In the genomic region with DNA sequence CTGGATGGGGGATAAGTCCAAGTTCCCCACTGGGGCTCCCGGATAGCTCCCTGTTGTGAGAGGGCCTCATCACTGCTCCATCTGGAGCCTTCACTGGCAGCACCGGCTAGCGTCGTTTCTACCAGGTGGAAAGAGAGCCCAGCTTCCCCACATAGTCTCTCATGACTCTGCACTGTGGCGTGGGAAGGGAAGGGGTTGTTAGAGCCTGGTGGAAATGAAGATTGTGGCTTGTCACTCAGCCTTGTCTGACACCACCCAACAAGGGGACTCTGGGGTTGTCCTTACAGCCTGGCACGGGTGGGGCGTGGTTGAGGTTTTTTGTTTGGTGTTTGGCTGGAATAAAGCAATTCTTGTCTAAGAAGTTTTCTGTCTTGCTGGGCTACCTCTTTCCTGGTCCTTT, we compare ENCODE assay signal across 1 cellular context.
TF ChIP-seq lines count a peak whose summit lies in the region.

No MANE protein-coding gene starts in this region.

TF ChIP-seq in GM23338, 12 proteins besides CTCF, POLR2A, EP300 and RAD21:
- TF ChIP-seq NANOG (IDR thresholded peaks at IDR 0.05; ENCODE audit: borderline replicate concordance) (no peak), POLR2AphosphoS5 (IDR thresholded peaks at IDR 0.05; ENCODE audit: low read depth) (no peak), JUNB (IDR thresholded peaks at IDR 0.05; ENCODE audit: unreplicated experiment) (no peak), STAT1 (IDR thresholded peaks at IDR 0.05; ENCODE audit: unreplicated experiment) (no peak), ZNF331 (CRISPR knock-in tag; IDR thresholded peaks at IDR 0.05; ENCODE audit: low read depth) (no peak), EZH2 (IDR thresholded peaks at IDR 0.05; ENCODE audit: low read depth, unreplicated experiment) (no peak), EZH2phosphoT487 (IDR thresholded peaks at IDR 0.05; ENCODE audit: unreplicated experiment) (no peak)
- TF ChIP-seq, protein P1, sequence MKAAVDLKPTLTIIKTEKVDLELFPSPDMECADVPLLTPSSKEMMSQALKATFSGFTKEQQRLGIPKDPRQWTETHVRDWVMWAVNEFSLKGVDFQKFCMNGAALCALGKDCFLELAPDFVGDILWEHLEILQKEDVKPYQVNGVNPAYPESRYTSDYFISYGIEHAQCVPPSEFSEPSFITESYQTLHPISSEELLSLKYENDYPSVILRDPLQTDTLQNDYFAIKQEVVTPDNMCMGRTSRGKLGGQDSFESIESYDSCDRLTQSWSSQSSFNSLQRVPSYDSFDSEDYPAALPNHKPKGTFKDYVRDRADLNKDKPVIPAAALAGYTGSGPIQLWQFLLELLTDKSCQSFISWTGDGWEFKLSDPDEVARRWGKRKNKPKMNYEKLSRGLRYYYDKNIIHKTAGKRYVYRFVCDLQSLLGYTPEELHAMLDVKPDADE (IDR thresholded peaks at IDR 0.05): no peak
- TF ChIP-seq, protein P2, sequence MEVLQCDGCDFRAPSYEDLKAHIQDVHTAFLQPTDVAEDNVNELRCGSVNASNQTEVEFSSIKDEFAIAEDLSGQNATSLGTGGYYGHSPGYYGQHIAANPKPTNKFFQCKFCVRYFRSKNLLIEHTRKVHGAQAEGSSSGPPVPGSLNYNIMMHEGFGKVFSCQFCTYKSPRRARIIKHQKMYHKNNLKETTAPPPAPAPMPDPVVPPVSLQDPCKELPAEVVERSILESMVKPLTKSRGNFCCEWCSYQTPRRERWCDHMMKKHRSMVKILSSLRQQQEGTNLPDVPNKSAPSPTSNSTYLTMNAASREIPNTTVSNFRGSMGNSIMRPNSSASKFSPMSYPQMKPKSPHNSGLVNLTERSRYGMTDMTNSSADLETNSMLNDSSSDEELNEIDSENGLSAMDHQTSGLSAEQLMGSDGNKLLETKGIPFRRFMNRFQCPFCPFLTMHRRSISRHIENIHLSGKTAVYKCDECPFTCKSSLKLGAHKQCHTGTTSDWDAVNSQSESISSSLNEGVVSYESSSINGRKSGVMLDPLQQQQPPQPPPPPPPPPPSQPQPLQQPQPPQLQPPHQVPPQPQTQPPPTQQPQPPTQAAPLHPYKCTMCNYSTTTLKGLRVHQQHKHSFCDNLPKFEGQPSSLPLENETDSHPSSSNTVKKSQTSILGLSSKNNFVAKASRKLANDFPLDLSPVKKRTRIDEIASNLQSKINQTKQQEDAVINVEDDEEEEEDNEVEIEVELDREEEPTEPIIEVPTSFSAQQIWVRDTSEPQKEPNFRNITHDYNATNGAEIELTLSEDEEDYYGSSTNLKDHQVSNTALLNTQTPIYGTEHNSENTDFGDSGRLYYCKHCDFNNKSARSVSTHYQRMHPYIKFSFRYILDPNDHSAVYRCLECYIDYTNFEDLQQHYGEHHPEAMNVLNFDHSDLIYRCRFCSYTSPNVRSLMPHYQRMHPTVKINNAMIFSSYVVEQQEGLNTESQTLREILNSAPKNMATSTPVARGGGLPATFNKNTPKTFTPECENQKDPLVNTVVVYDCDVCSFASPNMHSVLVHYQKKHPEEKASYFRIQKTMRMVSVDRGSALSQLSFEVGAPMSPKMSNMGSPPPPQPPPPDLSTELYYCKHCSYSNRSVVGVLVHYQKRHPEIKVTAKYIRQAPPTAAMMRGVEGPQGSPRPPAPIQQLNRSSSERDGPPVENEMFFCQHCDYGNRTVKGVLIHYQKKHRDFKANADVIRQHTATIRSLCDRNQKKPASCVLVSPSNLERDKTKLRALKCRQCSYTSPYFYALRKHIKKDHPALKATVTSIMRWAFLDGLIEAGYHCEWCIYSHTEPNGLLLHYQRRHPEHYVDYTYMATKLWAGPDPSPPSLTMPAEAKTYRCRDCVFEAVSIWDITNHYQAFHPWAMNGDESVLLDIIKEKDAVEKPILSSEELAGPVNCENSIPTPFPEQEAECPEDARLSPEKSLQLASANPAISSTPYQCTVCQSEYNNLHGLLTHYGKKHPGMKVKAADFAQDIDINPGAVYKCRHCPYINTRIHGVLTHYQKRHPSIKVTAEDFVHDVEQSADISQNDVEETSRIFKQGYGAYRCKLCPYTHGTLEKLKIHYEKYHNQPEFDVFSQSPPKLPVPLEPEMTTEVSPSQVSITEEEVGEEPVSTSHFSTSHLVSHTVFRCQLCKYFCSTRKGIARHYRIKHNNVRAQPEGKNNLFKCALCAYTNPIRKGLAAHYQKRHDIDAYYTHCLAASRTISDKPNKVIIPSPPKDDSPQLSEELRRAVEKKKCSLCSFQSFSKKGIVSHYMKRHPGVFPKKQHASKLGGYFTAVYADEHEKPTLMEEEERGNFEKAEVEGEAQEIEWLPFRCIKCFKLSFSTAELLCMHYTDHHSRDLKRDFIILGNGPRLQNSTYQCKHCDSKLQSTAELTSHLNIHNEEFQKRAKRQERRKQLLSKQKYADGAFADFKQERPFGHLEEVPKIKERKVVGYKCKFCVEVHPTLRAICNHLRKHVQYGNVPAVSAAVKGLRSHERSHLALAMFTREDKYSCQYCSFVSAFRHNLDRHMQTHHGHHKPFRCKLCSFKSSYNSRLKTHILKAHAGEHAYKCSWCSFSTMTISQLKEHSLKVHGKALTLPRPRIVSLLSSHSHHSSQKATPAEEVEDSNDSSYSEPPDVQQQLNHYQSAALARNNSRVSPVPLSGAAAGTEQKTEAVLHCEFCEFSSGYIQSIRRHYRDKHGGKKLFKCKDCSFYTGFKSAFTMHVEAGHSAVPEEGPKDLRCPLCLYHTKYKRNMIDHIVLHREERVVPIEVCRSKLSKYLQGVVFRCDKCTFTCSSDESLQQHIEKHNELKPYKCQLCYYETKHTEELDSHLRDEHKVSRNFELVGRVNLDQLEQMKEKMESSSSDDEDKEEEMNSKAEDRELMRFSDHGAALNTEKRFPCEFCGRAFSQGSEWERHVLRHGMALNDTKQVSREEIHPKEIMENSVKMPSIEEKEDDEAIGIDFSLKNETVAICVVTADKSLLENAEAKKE (CRISPR knock-in tag; IDR thresholded peaks at IDR 0.05): no peak
- TF ChIP-seq, protein P3, sequence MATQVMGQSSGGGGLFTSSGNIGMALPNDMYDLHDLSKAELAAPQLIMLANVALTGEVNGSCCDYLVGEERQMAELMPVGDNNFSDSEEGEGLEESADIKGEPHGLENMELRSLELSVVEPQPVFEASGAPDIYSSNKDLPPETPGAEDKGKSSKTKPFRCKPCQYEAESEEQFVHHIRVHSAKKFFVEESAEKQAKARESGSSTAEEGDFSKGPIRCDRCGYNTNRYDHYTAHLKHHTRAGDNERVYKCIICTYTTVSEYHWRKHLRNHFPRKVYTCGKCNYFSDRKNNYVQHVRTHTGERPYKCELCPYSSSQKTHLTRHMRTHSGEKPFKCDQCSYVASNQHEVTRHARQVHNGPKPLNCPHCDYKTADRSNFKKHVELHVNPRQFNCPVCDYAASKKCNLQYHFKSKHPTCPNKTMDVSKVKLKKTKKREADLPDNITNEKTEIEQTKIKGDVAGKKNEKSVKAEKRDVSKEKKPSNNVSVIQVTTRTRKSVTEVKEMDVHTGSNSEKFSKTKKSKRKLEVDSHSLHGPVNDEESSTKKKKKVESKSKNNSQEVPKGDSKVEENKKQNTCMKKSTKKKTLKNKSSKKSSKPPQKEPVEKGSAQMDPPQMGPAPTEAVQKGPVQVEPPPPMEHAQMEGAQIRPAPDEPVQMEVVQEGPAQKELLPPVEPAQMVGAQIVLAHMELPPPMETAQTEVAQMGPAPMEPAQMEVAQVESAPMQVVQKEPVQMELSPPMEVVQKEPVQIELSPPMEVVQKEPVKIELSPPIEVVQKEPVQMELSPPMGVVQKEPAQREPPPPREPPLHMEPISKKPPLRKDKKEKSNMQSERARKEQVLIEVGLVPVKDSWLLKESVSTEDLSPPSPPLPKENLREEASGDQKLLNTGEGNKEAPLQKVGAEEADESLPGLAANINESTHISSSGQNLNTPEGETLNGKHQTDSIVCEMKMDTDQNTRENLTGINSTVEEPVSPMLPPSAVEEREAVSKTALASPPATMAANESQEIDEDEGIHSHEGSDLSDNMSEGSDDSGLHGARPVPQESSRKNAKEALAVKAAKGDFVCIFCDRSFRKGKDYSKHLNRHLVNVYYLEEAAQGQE (IDR thresholded peaks at IDR 0.05; ENCODE audit: unreplicated experiment): no peak
